In genomic region chr20:8094845-8095244, GRCh38 we compare ENCODE assay signal across 11 cellular contexts. TPM values are rescaled to one million over a fixed set of nuclear protein-coding genes. Genes with fewer than 3 reads are reported as not detected.
DNase-seq lines count a peak whose midpoint lies in the region; ATAC-seq, FAIRE-seq and TF ChIP-seq lines count a peak whose summit lies in the region.
"Had no signal": no experiment of that assay in that cellular context is flagged by ENCODE, and none has a peak within 500 bp of the region (broad histone marks: within the 10 kb centered on the region; RNA-seq: fewer than 3 reads in every experiment).

No MANE protein-coding gene starts in this region.

- H3K4me1 ChIP-seq in A549, result no peaks in the 10 kb centered on the region
- H3K4me1 ChIP-seq: foreskin keratinocyte had no signal

- WGBS in A549 (ENCODE audit: missing lambda C conversion rate), result 7% methylated on average over 2 of the region's 2 CpGs

- DNase-seq in A549 (ENCODE audit: low read depth in 1 of 2, low spot score in 1 of 2), result peak in 1 of 2 experiments; percentile 55
- DNase-seq in LNCaP clone FGC (ENCODE audit: low read depth), result peak; percentile 93
- peak; percentile 92 for DNase-seq in dermis blood vessel endothelial cell
- DNase-seq in lung microvascular endothelial cell (ENCODE audit: low read depth in 2 of 2), result peak; percentile 92 to 95
- no peak for DNase-seq in NCI-H345 (lab: John Stamatoyannopoulos, UW)
- DNase-seq in NCI-H446 (lab: John Stamatoyannopoulos, UW), result no peak
- DNase-seq: activated T-cell treated with anti-CD3 and anti-CD28 coated beads, Interleukin-2, amount 50 U/mL, for 4 hours; NCI-H1048 had no signal

- POLR2A ChIA-PET in A549 (lab: Yijun Ruan, JAX), result no interaction called here

- peak; percentile 76 for FAIRE-seq in A549 (lab: Jason Lieb, UNC)

- no peak for TF ChIP-seq POLR2A in A549 (IDR thresholded peaks at IDR 0.05; ENCODE audit: low read length)

- CTCF ChIA-PET in A549 (lab: Yijun Ruan, JAX), result no interaction called here

- no peaks in the 10 kb centered on the region for H3K9me3 ChIP-seq in A549

- no peak overlapping the region for H3K4me2 ChIP-seq in A549

- TF ChIP-seq CTCF in A549 (IDR thresholded peaks at IDR 0.05) (no peak), LNCaP clone FGC (IDR thresholded peaks at IDR 0.05; ENCODE audit: control insufficient read depth, extremely low read depth, insufficient read depth) (no peak)

- H3K4me3 ChIP-seq in A549, result no peak overlapping the region
- H3K4me3 ChIP-seq in LNCaP clone FGC (ENCODE audit: low read depth, low read length), result no peak overlapping the region

- ATAC-seq in A549 (no peak), HG03565 (IDR thresholded peaks at IDR 0.05; ENCODE audit: unreplicated experiment) (no peak), GM21381 (IDR thresholded peaks at IDR 0.05; ENCODE audit: unreplicated experiment) (no peak)
- ATAC-seq: activated T-cell treated with anti-CD3 and anti-CD28 coated beads, Interleukin-2, amount 50 U/mL, for 4 hours; foreskin keratinocyte had no signal

- TF ChIP-seq RAD21 in A549 (conservative IDR thresholded peaks at IDR 0.05 in 1 of 2, IDR thresholded peaks at IDR 0.05 in 1 of 2), result no peak

- TF ChIP-seq EP300 in A549 (IDR thresholded peaks at IDR 0.05), result no peak

- H3K27ac ChIP-seq in A549, result no peak overlapping the region
- H3K27ac ChIP-seq: foreskin keratinocyte had no signal

TF ChIP-seq in A549, 52 proteins besides CTCF, POLR2A, EP300 and RAD21:
- TF ChIP-seq FOSL2 (IDR thresholded peaks at IDR 0.05) (no peak), FOSL2 (CRISPR knock-in tag; IDR thresholded peaks at IDR 0.05) (0 out of 2 replicates have a peak, but pooled peaks have one; percentile 46), NPAS2 (CRISPR knock-in tag; IDR thresholded peaks at IDR 0.05; ENCODE audit: borderline replicate concordance) (no peak), CEBPB (IDR thresholded peaks at IDR 0.05) (peak in 1 of 2 experiments; percentile 53; a peak in 2 of 4 replicates)

RNA-seq across cellular contexts. Expression of gene PLCB1, which starts 37.2 kb away (rescaled TPM):
- polyA plus RNA-seq in A549 (2011; rRNA removed) (5.9 and 6.3 TPM in 2 replicates), A549 (2017; fragmentation: RNase III; extraction: RNeasy Plus Mini Kit Qiagen cat#74134 plus additional on column Dnase treatment) (0.60 to 1.0 TPM (median 0.97 TPM) in 3 replicates)
- 0.32 and 0.47 TPM in 2 replicates for polyA plus RNA-seq in A549 (2012; cell fraction: cytosol; rRNA removed)
- 0.25 and 0.56 TPM in 2 replicates for polyA plus RNA-seq in A549 (2012; cell fraction: nucleus; rRNA removed)
- 6.5 and 10.2 TPM in 2 replicates for polyA minus RNA-seq in A549 (2011; rRNA and poly(A)+ RNA removed)
- total RNA-seq in dermis blood vessel endothelial cell (18.0 and 19.6 TPM in 2 replicates), lung microvascular endothelial cell (11.8 and 12.3 TPM in 2 replicates)

Comparison
In these comparisons a context has a peak if more than half of its experiments do, and no peak if none do; other contexts are left out.
1. DNase-seq: peak in LNCaP clone FGC (single experiment), dermis blood vessel endothelial cell (single experiment) and lung microvascular endothelial cell (2 of 2); none in NCI-H345 (single experiment) and NCI-H446 (0 of 2).